Comparison of ENCODE assay signal across 28 cellular contexts in the genomic region with DNA sequence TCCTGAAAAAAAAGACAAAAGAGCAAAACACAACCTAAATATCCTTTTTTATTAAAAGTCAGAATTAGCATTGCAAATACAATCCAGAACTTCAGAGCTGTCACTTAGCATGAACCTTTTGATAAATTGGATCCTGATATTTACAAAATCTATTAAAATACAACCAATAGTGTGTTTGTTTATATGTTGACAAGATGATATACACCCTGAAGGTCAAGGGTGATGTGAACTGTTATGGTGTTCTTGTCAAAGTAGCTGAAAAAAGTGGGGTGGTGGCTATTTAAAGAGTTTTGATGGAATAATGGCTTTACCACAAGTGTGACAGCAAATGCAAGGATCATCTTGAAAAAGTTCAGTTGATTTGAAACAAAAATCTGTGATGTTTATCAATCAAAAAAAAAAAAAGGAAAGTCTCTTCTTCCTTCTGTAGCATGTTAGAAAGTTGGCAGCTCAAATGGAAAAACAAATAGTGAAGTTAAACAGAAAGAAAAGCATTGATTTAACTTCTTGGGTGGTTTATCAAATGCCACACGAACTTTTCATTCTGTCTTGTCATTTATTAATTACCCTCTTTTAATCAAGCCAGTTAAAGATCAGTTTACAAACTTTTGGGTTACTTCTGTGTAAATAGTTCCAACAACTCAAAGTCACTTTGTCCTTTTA. TPM values are rescaled to one million over a fixed set of nuclear protein-coding genes. Genes with fewer than 3 reads are reported as not detected.
"Had no signal": no experiment of that assay in that cellular context is flagged by ENCODE, and none has a peak within 500 bp of the region (broad histone marks: within the 10 kb centered on the region; RNA-seq: fewer than 3 reads in every experiment).

No MANE protein-coding gene starts in this region.

- H3K4me1 Mint-ChIP-seq: activated CD4-positive, alpha-beta T cell treated with anti-CD3 and anti-CD28 coated beads, Interleukin-2, amount 10 ng/mL, durations not matched to agents 7 days and 5 days; activated naive CD4-positive, alpha-beta T cell treated with anti-CD3 and anti-CD28 coated beads, Interleukin-2, amount 10 ng/mL, durations not matched to agents 7 days and 5 days; activated naive CD8-positive, alpha-beta T cell treated with anti-CD3 and anti-CD28 coated beads for 36 hours had no signal

- H3K36me3 ChIP-seq: breast epithelium, Peyer's patch, SJCRH30 had no signal

- H3K27me3 ChIP-seq: breast epithelium, Peyer's patch, SJCRH30 had no signal

- H3K27ac Mint-ChIP-seq: activated CD4-positive, alpha-beta memory T cell treated with anti-CD3 and anti-CD28 coated beads for 36 hours; activated CD4-positive, alpha-beta T cell treated with anti-CD3 and anti-CD28 coated beads, Interleukin-2, amount 10 ng/mL, durations not matched to agents 7 days and 5 days; activated naive CD4-positive, alpha-beta T cell treated with anti-CD3 and anti-CD28 coated beads, Interleukin-2, amount 10 ng/mL, durations not matched to agents 7 days and 5 days; activated naive CD8-positive, alpha-beta T cell treated with anti-CD3 and anti-CD28 coated beads for 36 hours; activated T-helper 2 cell treated with anti-CD3 and anti-CD28 coated beads, Interferon-gamma antibody, Interleukin-2, Interleukin-4, amounts not matched to agents 10 μg/mL and 5 μg/mL and 100 μg/mL, durations not matched to agents 14 hours and 24 hours and 36 hours had no signal

- H3K9me3 ChIP-seq: breast epithelium, Peyer's patch, SJCRH30, SK-N-SH had no signal

- H3K4me3 Mint-ChIP-seq: activated CD4-positive, alpha-beta memory T cell treated with anti-CD3 and anti-CD28 coated beads for 36 hours; activated CD4-positive, alpha-beta T cell treated with anti-CD3 and anti-CD28 coated beads, Interleukin-2, amount 10 ng/mL, durations not matched to agents 7 days and 5 days; activated naive CD4-positive, alpha-beta T cell treated with anti-CD3 and anti-CD28 coated beads, Interleukin-2, amount 10 ng/mL, durations not matched to agents 7 days and 5 days; activated naive CD8-positive, alpha-beta T cell treated with anti-CD3 and anti-CD28 coated beads for 36 hours had no signal

- H3K4me3 ChIP-seq: breast epithelium, Peyer's patch, SJCRH30 had no signal

- H3K9me3 Mint-ChIP-seq: activated CD4-positive, alpha-beta memory T cell treated with anti-CD3 and anti-CD28 coated beads for 36 hours; activated CD4-positive, alpha-beta T cell treated with anti-CD3 and anti-CD28 coated beads, Interleukin-2, amount 10 ng/mL, durations not matched to agents 7 days and 5 days; activated naive CD4-positive, alpha-beta T cell treated with anti-CD3 and anti-CD28 coated beads, Interleukin-2, amount 10 ng/mL, durations not matched to agents 7 days and 5 days; activated naive CD8-positive, alpha-beta T cell treated with anti-CD3 and anti-CD28 coated beads for 36 hours; activated T-helper 2 cell treated with anti-CD3 and anti-CD28 coated beads, Interferon-gamma antibody, Interleukin-2, Interleukin-4, amounts not matched to agents 10 μg/mL and 5 μg/mL and 100 μg/mL, durations not matched to agents 14 hours and 24 hours and 36 hours had no signal

- H3K27ac ChIP-seq: breast epithelium, Peyer's patch, RWPE1, SJCRH30, VCaP had no signal

- DNase-seq: activated CD4-positive, alpha-beta memory T cell treated with anti-CD3 and anti-CD28 coated beads for 36 hours; activated CD4-positive, alpha-beta T cell treated with anti-CD3 and anti-CD28 coated beads, Interleukin-2, amount 10 ng/mL, durations not matched to agents 7 days and 5 days; activated CD4-positive, CD25-positive, alpha-beta regulatory T cell; activated CD8-positive, alpha-beta memory T cell treated with anti-CD3 and anti-CD28 coated beads for 24 hours; activated gamma-delta T cell treated with Interleukin-2 at 50 U/mL for 16 hours; activated naive CD4-positive, alpha-beta T cell treated with anti-CD3 and anti-CD28 coated beads, Interleukin-2, amount 10 ng/mL, durations not matched to agents 7 days and 5 days; activated naive CD8-positive, alpha-beta T cell treated with anti-CD3 and anti-CD28 coated beads for 36 hours; activated T-cell treated with anti-CD3 and anti-CD28 coated beads for 4 hours; activated T-cell treated with anti-CD3 and anti-CD28 coated beads, Interleukin-2, amount 50 U/mL, for 48 hours; anterior cingulate cortex; caudate nucleus; Kasumi-1; NCI-H1105 treated with DMSO at 0.1 percent for 48 hours; NCI-H1436 treated with DMSO at 0.1 percent for 48 hours; NCI-H187; NCI-H2081 treated with DMSO at 0.1 percent for 48 hours; NCI-H446; NCI-H524; Peyer's patch; Right ventricle myocardium superior; SJCRH30; SK-N-SH; T-helper 1 cell had no signal

- H3K4me1 ChIP-seq: breast epithelium, Peyer's patch, SJCRH30 had no signal

- H3K36me3 Mint-ChIP-seq: activated CD4-positive, alpha-beta memory T cell treated with anti-CD3 and anti-CD28 coated beads for 36 hours; activated naive CD4-positive, alpha-beta T cell treated with anti-CD3 and anti-CD28 coated beads, Interleukin-2, amount 10 ng/mL, durations not matched to agents 7 days and 5 days; activated naive CD8-positive, alpha-beta T cell treated with anti-CD3 and anti-CD28 coated beads for 36 hours had no signal

RNA-seq across cellular contexts. Expression of a gene that starts 44.5 kb away (rescaled TPM):
- total RNA-seq: activated CD4-positive, alpha-beta memory T cell treated with anti-CD3 and anti-CD28 coated beads for 36 hours; activated CD4-positive, alpha-beta T cell treated with anti-CD3 and anti-CD28 coated beads, Interleukin-2, amount 10 ng/mL, durations not matched to agents 7 days and 5 days; activated naive CD8-positive, alpha-beta T cell treated with anti-CD3 and anti-CD28 coated beads for 36 hours; activated T-helper 2 cell treated with anti-CD3 and anti-CD28 coated beads, Interferon-gamma antibody, Interleukin-2, Interleukin-4, amounts not matched to agents 10 μg/mL and 5 μg/mL and 100 μg/mL, durations not matched to agents 14 hours and 24 hours and 36 hours; T-helper 2 cell treated with Interferon-gamma antibody and Interleukin-4, amounts not matched to agents 100 ng/mL and 5 ng/mL, for 36 hours had no signal
